ENCODE assay signal across 14 cellular contexts in the genomic region with DNA sequence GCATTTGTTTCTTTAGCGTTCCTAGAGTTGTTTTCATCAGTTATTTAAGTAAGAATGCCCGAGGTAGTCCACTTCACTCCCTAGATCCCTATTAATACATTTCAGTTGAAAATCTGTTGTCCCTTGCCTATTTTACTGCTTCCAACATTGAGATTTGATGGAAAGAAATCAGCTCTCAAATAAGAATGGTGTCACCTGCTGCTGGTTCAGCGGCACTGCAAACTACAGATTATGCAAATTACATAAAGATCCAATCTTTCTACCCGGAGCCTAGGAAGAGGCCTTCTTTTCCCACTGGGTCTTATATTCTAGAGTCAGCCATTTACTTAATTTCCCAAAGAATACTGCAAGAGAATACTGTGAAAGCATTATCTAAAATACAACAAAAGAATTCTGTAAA.
DNase-seq lines count a peak whose midpoint lies in the region; ATAC-seq and TF ChIP-seq lines count a peak whose summit lies in the region.
"Had no signal": no experiment of that assay in that cellular context is flagged by ENCODE, and none has a peak within 500 bp of the region (broad histone marks: within the 10 kb centered on the region; RNA-seq: fewer than 3 reads in every experiment).

No MANE protein-coding gene starts in this region.

- CTCF ChIA-PET in activated CD8-positive, alpha-beta T cell treated with anti-CD3 and anti-CD28 coated beads for 36 hours (lab: Charles Lee), result no interaction called here
- CTCF ChIA-PET in RWPE1 (lab: Yijun Ruan, JAX), result no interaction called here

- H3K36me3 Mint-ChIP-seq in activated CD8-positive, alpha-beta T cell treated with anti-CD3 and anti-CD28 coated beads for 36 hours (ENCODE audit: low read depth), result no peaks in the 10 kb centered on the region
- H3K36me3 Mint-ChIP-seq: memory B cell had no signal

- no peak overlapping the region for H3K4me3 Mint-ChIP-seq in activated CD8-positive, alpha-beta T cell treated with anti-CD3 and anti-CD28 coated beads for 36 hours
- H3K4me3 Mint-ChIP-seq: activated CD4-positive, alpha-beta T cell treated with anti-CD3 and anti-CD28 coated beads for 36 hours; memory B cell had no signal

- H3K27me3 Mint-ChIP-seq in activated CD8-positive, alpha-beta T cell treated with anti-CD3 and anti-CD28 coated beads for 36 hours, result no peaks in the 10 kb centered on the region
- H3K27me3 Mint-ChIP-seq: activated CD4-positive, alpha-beta T cell treated with anti-CD3 and anti-CD28 coated beads for 36 hours; memory B cell had no signal

- in situ Hi-C loops in SK-MEL-5 (cut with HindIII; ENCODE audit: low pct_unique_long_range_greater_than_20kb, low sequenced_read_pairs), result no loop called here

- POLR2A ChIA-PET in activated CD8-positive, alpha-beta T cell treated with anti-CD3 and anti-CD28 coated beads for 36 hours (lab: Charles Lee), result no interaction called here
- POLR2A ChIA-PET in RWPE1 (lab: Yijun Ruan, JAX; ENCODE audit: low non-redundant PET), result no interaction called here

- intact Hi-C loops in cardiac septum (cut with DNase I), result no loop called here
- intact Hi-C loops in activated CD8-positive, alpha-beta T cell treated with anti-CD3 and anti-CD28 coated beads for 36 hours (cut with micrococcal nuclease), result no loop called here

- no peak overlapping the region for H3K27ac Mint-ChIP-seq in activated CD8-positive, alpha-beta T cell treated with anti-CD3 and anti-CD28 coated beads for 36 hours
- H3K27ac Mint-ChIP-seq: activated CD4-positive, alpha-beta T cell treated with anti-CD3 and anti-CD28 coated beads for 36 hours; memory B cell had no signal

- H3K36me3 ChIP-seq in cardiac muscle cell, result no peaks in the 10 kb centered on the region
- H3K36me3 ChIP-seq: BE2C, prostate gland had no signal

- H3K27me3 ChIP-seq in cardiac muscle cell, result no peaks in the 10 kb centered on the region
- H3K27me3 ChIP-seq: BE2C had no signal

- TF ChIP-seq CTCF in cardiac muscle cell (IDR thresholded peaks at IDR 0.05; ENCODE audit: low read depth, low read length), result peak; percentile 17
- TF ChIP-seq CTCF in fibroblast of the aortic adventitia (IDR thresholded peaks at IDR 0.05; ENCODE audit: insufficient read depth, low read length), result peak; percentile 21
- TF ChIP-seq CTCF in activated CD8-positive, alpha-beta T cell treated with anti-CD3 and anti-CD28 coated beads for 36 hours (IDR thresholded peaks at IDR 0.05), result no peak
- no peak for TF ChIP-seq CTCF in RWPE1 (conservative IDR thresholded peaks at IDR 0.05; ENCODE audit: low read depth)

- H3K4me1 Mint-ChIP-seq in activated CD8-positive, alpha-beta T cell treated with anti-CD3 and anti-CD28 coated beads for 36 hours (ENCODE audit: low read depth), result no peaks in the 10 kb centered on the region
- H3K4me1 Mint-ChIP-seq: activated CD4-positive, alpha-beta T cell treated with anti-CD3 and anti-CD28 coated beads for 36 hours; memory B cell had no signal

- peaks cover 3% of the 10 kb centered on the region for H3K9me3 Mint-ChIP-seq in activated CD8-positive, alpha-beta T cell treated with anti-CD3 and anti-CD28 coated beads for 36 hours

- no peaks in the 10 kb centered on the region for H3K4me1 ChIP-seq in cardiac muscle cell (ENCODE audit: low read depth)
- H3K4me1 ChIP-seq: BE2C, prostate gland had no signal

- H3K27ac ChIP-seq in cardiac muscle cell, result no peak overlapping the region
- H3K27ac ChIP-seq in RWPE1, result no peak overlapping the region
- H3K27ac ChIP-seq: coronary artery, prostate gland had no signal

- peak in 1 of 2 donors; percentile 12 for DNase-seq in cardiac muscle cell (ENCODE audit: low read depth in 1 of 2, low spot score in 1 of 2)
- no peak for DNase-seq in cardiac septum (ENCODE audit: low spot score)
- DNase-seq in SK-MEL-5 (ENCODE audit: low read depth, low spot score), result peak; percentile 26
- DNase-seq in fibroblast of the aortic adventitia (ENCODE audit: low read depth), result peak; percentile 13
- DNase-seq in GM19238 (ENCODE audit: insufficient read length, low spot score), result no peak
- no peak for DNase-seq in activated CD8-positive, alpha-beta T cell treated with anti-CD3 and anti-CD28 coated beads for 36 hours
- DNase-seq in NCI-H82 treated with DMSO at 0.1 percent for 48 hours (lab: John Stamatoyannopoulos, UW; ENCODE audit: unreplicated experiment), result no peak
- DNase-seq in RWPE1 (ENCODE audit: low spot score), result no peak
- DNase-seq: activated CD4-positive, alpha-beta T cell treated with anti-CD3 and anti-CD28 coated beads for 36 hours; BE2C; NCI-H345 had no signal

- H3K4me3 ChIP-seq in cardiac muscle cell (no peak overlapping the region), fibroblast of the aortic adventitia (ENCODE audit: low read depth, low read length) (no peak overlapping the region)
- H3K4me3 ChIP-seq: coronary artery, prostate gland had no signal

- ATAC-seq in activated CD8-positive, alpha-beta T cell treated with anti-CD3 and anti-CD28 coated beads for 36 hours, result no peak
- ATAC-seq: activated CD4-positive, alpha-beta T cell treated with anti-CD3 and anti-CD28 coated beads for 36 hours had no signal

- no peaks in the 10 kb centered on the region for H3K9me3 ChIP-seq in cardiac muscle cell (ENCODE audit: low read depth)
- H3K9me3 ChIP-seq: BE2C, prostate gland had no signal

Comparison
In these comparisons a context has a peak if more than half of its experiments do, and no peak if none do; other contexts are left out.
1. DNase-seq: peak in SK-MEL-5 (single experiment) and fibroblast of the aortic adventitia (single experiment); none in cardiac septum (single experiment), GM19238 (single experiment), activated CD8-positive, alpha-beta T cell treated with anti-CD3 and anti-CD28 coated beads for 36 hours (single experiment), NCI-H82 treated with DMSO at 0.1 percent for 48 hours (single experiment) and RWPE1 (single experiment).
2. CTCF ChIP-seq: peak in cardiac muscle cell (single experiment) and fibroblast of the aortic adventitia (single experiment); none in activated CD8-positive, alpha-beta T cell treated with anti-CD3 and anti-CD28 coated beads for 36 hours (single experiment) and RWPE1 (single experiment).